ENCODE assay signal across 17 cellular contexts in the genomic region with DNA sequence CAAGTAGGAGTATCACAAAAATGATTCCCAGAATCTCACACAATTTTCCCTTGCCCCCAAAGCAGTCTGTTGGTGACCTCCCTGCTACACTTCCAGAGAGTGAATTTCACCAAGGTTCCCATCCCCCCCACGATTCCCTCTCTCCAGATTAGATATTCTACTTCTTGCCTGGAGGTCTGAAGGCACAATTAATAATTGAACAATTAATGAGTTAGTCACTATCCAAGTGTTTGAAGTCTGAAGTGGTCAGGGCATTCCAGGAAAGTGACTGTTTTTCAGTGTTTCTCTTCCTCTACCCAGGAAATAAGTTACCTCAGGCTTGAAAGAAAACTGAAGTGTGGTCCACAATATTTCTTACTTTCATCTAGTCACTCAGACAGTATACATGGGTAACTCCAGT. TPM values are rescaled to one million over a fixed set of nuclear protein-coding genes. Genes with fewer than 3 reads are reported as not detected.
DNase-seq lines count a peak whose midpoint lies in the region; ATAC-seq, FAIRE-seq and TF ChIP-seq lines count a peak whose summit lies in the region.
"Had no signal": no experiment of that assay in that cellular context is flagged by ENCODE, and none has a peak within 500 bp of the region (broad histone marks: within the 10 kb centered on the region; RNA-seq: fewer than 3 reads in every experiment).

No MANE protein-coding gene starts in this region.

- TF ChIP-seq POLR2A in breast epithelium (IDR thresholded peaks at IDR 0.05): no peak

- no peaks in the 10 kb centered on the region for H3K9me3 Mint-ChIP-seq in stimulated activated naive CD8-positive, alpha-beta T cell treated with anti-CD3 and anti-CD28 coated beads, Interleukin-15, amount 100 ng/mL, for 72 hours
- no peaks in the 10 kb centered on the region for H3K9me3 Mint-ChIP-seq in nephron
- H3K9me3 Mint-ChIP-seq in CD14-positive monocyte: peaks cover 0 to 2% (median 0%) of the 10 kb centered on the region in 7 donors
- H3K9me3 Mint-ChIP-seq: H9 had no signal

- ATAC-seq in stimulated activated naive CD8-positive, alpha-beta T cell treated with anti-CD3 and anti-CD28 coated beads, Interleukin-15, amount 100 ng/mL, for 72 hours: peak; percentile 15
- ATAC-seq in stimulated activated naive CD8-positive, alpha-beta T cell treated with anti-CD3 and anti-CD28 coated beads, Interleukin-15, Interleukin-2, amounts not matched to agents 100 U/mL and 50 U/mL, for 24 hours: no peak
- no peak for ATAC-seq in HG02571 (IDR thresholded peaks at IDR 0.05; ENCODE audit: unreplicated experiment)

- peaks cover 19% of the 10 kb centered on the region for H3K27me3 Mint-ChIP-seq in stimulated activated naive CD8-positive, alpha-beta T cell treated with anti-CD3 and anti-CD28 coated beads, Interleukin-15, amount 100 ng/mL, for 72 hours
- no peaks in the 10 kb centered on the region for H3K27me3 Mint-ChIP-seq in nephron (ENCODE audit: low read depth)
- peaks cover 0 to 3% (median 0%) of the 10 kb centered on the region in 3 donors for H3K27me3 Mint-ChIP-seq in CD14-positive monocyte (ENCODE audit: low read depth in 3 of 3)

- intact Hi-C loops in breast epithelium (cut with DNase I; ENCODE audit: low total_unique reads) (loop anchor here (10.0 kb wide), 1 partner anchor 97 kb away; the partner anchor contains the start of gene TM4SF1), CD14-positive monocyte (cut with micrococcal nuclease) (loop anchor here (10.0 kb wide), 2 partner anchors 77 to 97 kb away; partner anchors contain the start of gene TM4SF1 (in 1 of the 2))

- no peak for FAIRE-seq in D721Med (lab: Jason Lieb, UNC)
- FAIRE-seq: islet of Langerhans had no signal

- H3K36me3 Mint-ChIP-seq in nephron (ENCODE audit: low read depth) (no peaks in the 10 kb centered on the region), CD14-positive monocyte (no peaks in the 10 kb centered on the region)

- peak overlapping the region in 1 of 2 donors; percentile 71 for H3K27ac ChIP-seq in breast epithelium
- H3K27ac ChIP-seq: KMS-11, WERI-Rb-1 had no signal

- no peak overlapping the region for H3K4me3 Mint-ChIP-seq in stimulated activated naive CD8-positive, alpha-beta T cell treated with anti-CD3 and anti-CD28 coated beads, Interleukin-15, amount 100 ng/mL, for 72 hours
- H3K4me3 Mint-ChIP-seq in nephron: peak overlapping the region in 1 of 3 experiments; percentile 0
- no peak overlapping the region for H3K4me3 Mint-ChIP-seq in CD14-positive monocyte
- H3K4me3 Mint-ChIP-seq: H9 had no signal

- H3K4me1 Mint-ChIP-seq in stimulated activated naive CD8-positive, alpha-beta T cell treated with anti-CD3 and anti-CD28 coated beads, Interleukin-15, amount 100 ng/mL, for 72 hours: no peaks in the 10 kb centered on the region
- peaks cover 75% of the 10 kb centered on the region for H3K4me1 Mint-ChIP-seq in nephron
- H3K4me1 Mint-ChIP-seq in CD14-positive monocyte: peaks cover 62% of the 10 kb centered on the region

- H3K4me3 ChIP-seq in epithelial cell of esophagus (ENCODE audit: low read length): no peak overlapping the region
- H3K4me3 ChIP-seq in breast epithelium: no peak overlapping the region
- H3K4me3 ChIP-seq: thyroid gland had no signal

- DNase-seq in stimulated activated naive CD8-positive, alpha-beta T cell treated with anti-CD3 and anti-CD28 coated beads, Interleukin-15, amount 100 ng/mL, for 72 hours: no peak
- DNase-seq in stimulated activated naive CD8-positive, alpha-beta T cell treated with anti-CD3 and anti-CD28 coated beads, Interleukin-15, Interleukin-2, amounts not matched to agents 100 U/mL and 50 U/mL, for 24 hours: no peak
- DNase-seq in epithelial cell of esophagus (ENCODE audit: low read depth) (peak; percentile 18), D721Med (ENCODE audit: insufficient read length, low spot score) (no peak), breast epithelium (ENCODE audit: low spot score in 2 of 2) (no peak), CD14-positive monocyte (ENCODE audit: low spot score) (no peak)
- DNase-seq: glutamatergic neuron, H9, NCI-H446 treated with DMSO at 0.1 percent for 48 hours, OCI-M1, thyroid gland, WERI-Rb-1 had no signal

- no peak for TF ChIP-seq CTCF in epithelial cell of esophagus (IDR thresholded peaks at IDR 0.05; ENCODE audit: insufficient read depth, low read depth, low read length, missing control alignments)
- TF ChIP-seq CTCF in nephron (IDR thresholded peaks at IDR 0.05; ENCODE audit: unreplicated experiment in 3 of 3): no peak
- TF ChIP-seq CTCF in D721Med (IDR thresholded peaks at IDR 0.05; ENCODE audit: insufficient read depth, missing control alignments): no peak
- no peak for TF ChIP-seq CTCF in breast epithelium (IDR thresholded peaks at IDR 0.05)
- TF ChIP-seq CTCF in CD14-positive monocyte (IDR thresholded peaks at IDR 0.05): no peak

- H3K27ac Mint-ChIP-seq in stimulated activated naive CD8-positive, alpha-beta T cell treated with anti-CD3 and anti-CD28 coated beads, Interleukin-15, amount 100 ng/mL, for 72 hours: no peak overlapping the region
- H3K27ac Mint-ChIP-seq in nephron (peak overlapping the region; percentile 82 to 91 (median 91)), CD14-positive monocyte (peak overlapping the region in 3 of 7 donors; percentile 6 to 71 (median 35))
- H3K27ac Mint-ChIP-seq: H9 had no signal

- no peaks in the 10 kb centered on the region for H3K36me3 ChIP-seq in breast epithelium
- H3K36me3 ChIP-seq: thyroid gland, WERI-Rb-1 had no signal

- H3K9me3 ChIP-seq in breast epithelium: no peaks in the 10 kb centered on the region
- H3K9me3 ChIP-seq: thyroid gland had no signal

- H3K27me3 ChIP-seq in breast epithelium: no peaks in the 10 kb centered on the region
- H3K27me3 ChIP-seq: thyroid gland had no signal

- H3K4me1 ChIP-seq in breast epithelium: no peaks in the 10 kb centered on the region

RNA-seq across cellular contexts. Expression of gene TM4SF4, which starts 2.5 kb away (rescaled TPM):
- total RNA-seq in breast epithelium: 1 to 10 TPM in 1 of 3 donors, not detected in 2; 1.6 TPM
- under 1 TPM in 1 of 2 donors, not detected in 1; 0.08 TPM for polyA plus RNA-seq in CD14-positive monocyte
- total RNA-seq: A172, H9 had no signal

Comparison
In these comparisons a context has a peak if more than half of its experiments do, and no peak if none do; other contexts are left out.
1. H3K27ac Mint-ChIP-seq: peak in nephron (3 of 3); none in stimulated activated naive CD8-positive, alpha-beta T cell treated with anti-CD3 and anti-CD28 coated beads, Interleukin-15, amount 100 ng/mL, for 72 hours (0 of 2).